Comparison of ENCODE assay signal across 8 cellular contexts in genomic region chr19:34926685-34927375, GRCh38.
DNase-seq lines count a peak whose midpoint lies in the region; ATAC-seq and TF ChIP-seq lines count a peak whose summit lies in the region.

Gene ZNF30 (plus strand): TSS chr19:34926903. CDS start chr19:34929948, 3,045 bp downstream.

- peak within 1 kb of the TSS; percentile 63 for H3K4me3 ChIP-seq in GM12865 (ENCODE audit: low read depth, low read length)

- no peak for TF ChIP-seq CTCF in GM12865 (IDR thresholded peaks at IDR 0.05; ENCODE audit: insufficient read depth, low read depth, low read length, missing control alignments)

- ATAC-seq in HG02759 (IDR thresholded peaks at IDR 0.05; ENCODE audit: unreplicated experiment) (peak; percentile 98), HG03342 (IDR thresholded peaks at IDR 0.05; ENCODE audit: unreplicated experiment) (no peak)

- peak; percentile 90 for DNase-seq in GM12865 (ENCODE audit: low read depth)
- DNase-seq in NCI-H1930 (lab: John Stamatoyannopoulos, UW) = peak; percentile 85 to 89
- DNase-seq in activated CD4-positive, CD25-positive, alpha-beta regulatory T cell (lab: John Stamatoyannopoulos, UW) = peak; percentile 60 to 68 (median 64)
- peak; percentile 66 for DNase-seq in central memory CD4-positive, alpha-beta T cell
- peak; percentile 94 for DNase-seq in iris pigment epithelial cell (ENCODE audit: low read depth)
- DNase-seq in stimulated activated CD4-positive, alpha-beta T cell treated with anti-CD3 and anti-CD28 coated beads, Interleukin-12 subunit alpha, Interleukin-12 subunit beta, amount 100 ng/mL, for 24 hours (ENCODE audit: low read depth in 2 of 2) = peak; percentile 73 to 81
